Comparison of ENCODE assay signal across 13 cellular contexts in the genomic region with DNA sequence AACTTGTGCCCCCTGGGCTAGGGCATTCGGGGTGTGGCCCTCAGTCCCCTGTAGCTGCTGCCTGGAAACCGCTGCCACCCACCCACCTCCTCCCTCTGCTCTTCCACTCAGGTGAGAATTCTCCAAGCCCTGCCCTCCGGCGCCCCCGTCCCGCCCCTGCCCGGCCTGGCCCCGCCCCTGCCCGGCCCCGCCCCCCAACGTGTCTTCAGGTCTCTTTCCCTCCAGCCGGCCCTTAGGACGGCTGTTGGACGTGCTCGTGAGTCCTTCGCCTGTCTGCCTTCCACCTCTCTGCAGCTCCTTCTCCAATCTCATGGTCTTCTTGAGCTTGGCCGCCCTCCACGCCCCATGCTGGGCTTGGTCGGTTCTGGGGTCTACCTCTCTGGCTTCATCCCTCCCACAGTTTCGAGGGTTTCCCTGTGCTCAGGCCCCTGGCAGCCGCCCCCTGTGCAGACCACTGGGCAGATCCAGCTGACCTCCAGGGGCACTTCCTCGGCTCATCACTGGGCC. TPM values are rescaled to one million over a fixed set of nuclear protein-coding genes. Genes with fewer than 3 reads are reported as not detected.
DNase-seq lines count a peak whose midpoint lies in the region; ATAC-seq and TF ChIP-seq lines count a peak whose summit lies in the region.
"Had no signal": no experiment of that assay in that cellular context is flagged by ENCODE, and none has a peak within 500 bp of the region (broad histone marks: within the 10 kb centered on the region; RNA-seq: fewer than 3 reads in every experiment).

No MANE protein-coding gene starts in this region.

- no peak overlapping the region for H3K9ac ChIP-seq in HUES6 (ENCODE audit: low read length)
- peak overlapping the region in 1 of 2 donors; percentile 82 for H3K9ac ChIP-seq in colonic mucosa (ENCODE audit: low read depth in 2 of 2, low read length in 2 of 2)
- H3K9ac ChIP-seq in neural progenitor cell: no peak overlapping the region

- no peak overlapping the region for H3K27ac Mint-ChIP-seq in neural progenitor cell
- H3K27ac Mint-ChIP-seq: naive thymus-derived CD8-positive, alpha-beta T cell had no signal

- peaks cover 8% of the 10 kb centered on the region for H3F3A ChIP-seq in neural progenitor cell (ENCODE audit: low read depth)

- DNase-seq in NCI-H82 (lab: John Stamatoyannopoulos, UW) (peak; percentile 39), NCI-H82 treated with DMSO at 0.1 percent for 48 hours (lab: John Stamatoyannopoulos, UW; ENCODE audit: unreplicated experiment) (no peak), colonic mucosa (peak; percentile 71), neural progenitor cell (ENCODE audit: low spot score) (peak; percentile 52), NCI-H774 (lab: John Stamatoyannopoulos, UW) (no peak), HPDE6-E6E7 (ENCODE audit: extremely low spot score) (no peak)
- DNase-seq: ACHN; activated gamma-delta T cell; glutamatergic neuron; naive thymus-derived CD8-positive, alpha-beta T cell had no signal

- intact Hi-C loops in colonic mucosa (cut with DNase I): loop anchor here (10.0 kb wide), 1 partner anchor 48 kb away; the partner anchor contains the start of gene SYCE3

- no peak for TF ChIP-seq CTCF in colonic mucosa (IDR thresholded peaks at IDR 0.05)
- TF ChIP-seq CTCF in neural progenitor cell (IDR thresholded peaks at IDR 0.05): no peak

- no peaks in the 10 kb centered on the region for H3K27me3 Mint-ChIP-seq in neural progenitor cell (ENCODE audit: insufficient read depth, low read depth)

- H3K27me3 ChIP-seq in HUES6 (ENCODE audit: control insufficient read depth, insufficient read depth, low read length) (peaks cover 49% of the 10 kb centered on the region), colonic mucosa (no peaks in the 10 kb centered on the region), neural progenitor cell (peaks cover 25% of the 10 kb centered on the region)

- peak overlapping the region; percentile 43 for H3K4me3 Mint-ChIP-seq in neural progenitor cell
- H3K4me3 Mint-ChIP-seq: naive thymus-derived CD8-positive, alpha-beta T cell had no signal

- H4K20me1 ChIP-seq in neural progenitor cell (ENCODE audit: low read depth): no peaks in the 10 kb centered on the region

- H3K9me3 Mint-ChIP-seq in neural progenitor cell: peaks cover 3% of the 10 kb centered on the region
- H3K9me3 Mint-ChIP-seq: naive thymus-derived CD8-positive, alpha-beta T cell had no signal

- no peaks in the 10 kb centered on the region for H3K79me2 ChIP-seq in neural progenitor cell (ENCODE audit: low read depth)

- H3K4me1 ChIP-seq in HUES6 (ENCODE audit: control insufficient read depth, insufficient read depth, low read length) (peaks cover 5% of the 10 kb centered on the region; the same call in 1 of the 2 replicates), colonic mucosa (no peaks in the 10 kb centered on the region), neural progenitor cell (no peaks in the 10 kb centered on the region)

- peaks cover 1% of the 10 kb centered on the region for H3K36me3 Mint-ChIP-seq in neural progenitor cell
- H3K36me3 Mint-ChIP-seq: naive thymus-derived CD8-positive, alpha-beta T cell had no signal

- H3K4me3 ChIP-seq in HUES6 (ENCODE audit: low read depth, low read length) (peak overlapping the region; percentile 11; the same call in 1 of the 2 replicates), colonic mucosa (no peak overlapping the region), neural progenitor cell (no peak overlapping the region)

- H3K9me3 ChIP-seq in HUES6 (ENCODE audit: control insufficient read depth, insufficient read depth, low read depth, low read length) (no peaks in the 10 kb centered on the region), colonic mucosa (no peaks in the 10 kb centered on the region), neural progenitor cell (ENCODE audit: low read depth) (no peaks in the 10 kb centered on the region)

- H3K27ac ChIP-seq in HUES6 (ENCODE audit: low read depth, low read length) (no peak overlapping the region), colonic mucosa (peak overlapping the region; percentile 78), neural progenitor cell (no peak overlapping the region)

- ATAC-seq in HG03025 (IDR thresholded peaks at IDR 0.05; ENCODE audit: low FRiP score, unreplicated experiment): no peak

- no peak overlapping the region for H3K4me2 ChIP-seq in neural progenitor cell

- H2AFZ ChIP-seq in neural progenitor cell (replicated peaks): no peak overlapping the region

- peaks cover 3% of the 10 kb centered on the region for H3K4me1 Mint-ChIP-seq in neural progenitor cell

- H3K36me3 ChIP-seq in HUES6 (ENCODE audit: control insufficient read depth, insufficient read depth, low read length): no peaks in the 10 kb centered on the region
- H3K36me3 ChIP-seq in colonic mucosa: no peaks in the 10 kb centered on the region
- no peaks in the 10 kb centered on the region for H3K36me3 ChIP-seq in neural progenitor cell

RNA-seq across cellular contexts. Expression of gene MAPK8IP2, which starts 12.2 kb away (rescaled TPM):
- total RNA-seq in colonic mucosa (1 to 10 TPM; 1.2 to 1.4 TPM), neural progenitor cell (ENCODE audit: low replicate concordance) (0.74 TPM in 1 of 2 replicates, not detected in the other)

RNA-seq across cellular contexts. Expression of gene ARSA, which starts 15.2 kb away (rescaled TPM):
- 10 to 100 TPM; 40.6 to 61.0 TPM for total RNA-seq in colonic mucosa
- total RNA-seq in neural progenitor cell (ENCODE audit: low replicate concordance): 4.2 and 18.4 TPM in 2 replicates

RNA-seq across cellular contexts. Expression of gene CHKB, which starts 30.1 kb away (rescaled TPM):
- 10 to 100 TPM; 52.6 to 89.7 TPM for total RNA-seq in colonic mucosa
- total RNA-seq in neural progenitor cell (ENCODE audit: low replicate concordance): 67.4 and 93.9 TPM in 2 replicates

RNA-seq across cellular contexts. Expression of gene CPT1B, which starts 34.5 kb away (rescaled TPM):
- total RNA-seq in colonic mucosa (10 to 100 TPM; 20.1 to 21.7 TPM), neural progenitor cell (ENCODE audit: low replicate concordance) (33.9 and 49.6 TPM in 2 replicates)

RNA-seq across cellular contexts. Expression of gene SYCE3, which starts 50.0 kb away (rescaled TPM):
- total RNA-seq in colonic mucosa (not detected), neural progenitor cell (ENCODE audit: low replicate concordance) (2.8 TPM in 1 of 2 replicates, not detected in the other)
- total RNA-seq: naive thymus-derived CD8-positive, alpha-beta T cell; T-helper 2 cell treated with Interferon-gamma antibody and Interleukin-4, amounts not matched to agents 100 ng/mL and 5 ng/mL, for 36 hours had no signal

Comparison
In these comparisons a context has a peak if more than half of its experiments do, and no peak if none do; other contexts are left out.
1. DNase-seq: peak in NCI-H82 (single experiment), colonic mucosa (single experiment) and neural progenitor cell (single experiment); none in NCI-H82 treated with DMSO at 0.1 percent for 48 hours (single experiment), NCI-H774 (single experiment) and HPDE6-E6E7 (single experiment).